ENCODE assay signal across 8 cellular contexts in genomic region chr5:177554474-177555111, GRCh38. TPM values are rescaled to one million over a fixed set of nuclear protein-coding genes. Genes with fewer than 3 reads are reported as not detected.
DNase-seq lines count a peak whose midpoint lies in the region; ATAC-seq and TF ChIP-seq lines count a peak whose summit lies in the region.

FAM193B (minus strand) TSS chr5:177554563; CDS start chr5:177554458, 105 bp downstream.

- 10% methylated on average over 18 of the region's 49 CpGs for WGBS in right lobe of liver (ENCODE audit: insufficient coverage, low coverage, low lambda C conversion rate, missing lambda C conversion rate)

- ATAC-seq in GM19328 (IDR thresholded peaks at IDR 0.05; ENCODE audit: unreplicated experiment) = peak; percentile 90
- ATAC-seq in HG03469 (IDR thresholded peaks at IDR 0.05; ENCODE audit: unreplicated experiment) = peak; percentile 52
- ATAC-seq in right lobe of liver = peak; percentile 91 to 94 (median 94)

- no peaks in the 10 kb centered on the region for H3K9me3 ChIP-seq in right lobe of liver

- peak within 1 kb of the TSS; percentile 65 to 89 (median 78) for H3K4me3 ChIP-seq in right lobe of liver

- no peak for TF ChIP-seq POLR2A in right lobe of liver (IDR thresholded peaks at IDR 0.05)

- peaks cover 0 to 22% (median 6%) of the 10 kb centered on the region in 4 donors for H3K4me1 ChIP-seq in right lobe of liver

- peak within 1 kb of the TSS; percentile 43 to 77 (median 65) for H3K27ac ChIP-seq in right lobe of liver

- intact Hi-C loops in right lobe of liver (cut with DNase I) = no loop called here

- no peaks in the 10 kb centered on the region for H3K36me3 ChIP-seq in right lobe of liver

- no peaks in the 10 kb centered on the region for H3K27me3 ChIP-seq in right lobe of liver

- TF ChIP-seq CTCF in right lobe of liver (IDR thresholded peaks at IDR 0.05) = peak in 2 of 4 donors; percentile 14 to 19

- DNase-seq in C1 segment of cervical spinal cord (lab: John Stamatoyannopoulos, UW) (peak; percentile 57 to 94 (median 86)), NCI-H748 treated with DMSO at 0.1 percent for 48 hours (lab: John Stamatoyannopoulos, UW) (peak; percentile 68), dermis microvascular lymphatic vessel endothelial cell (ENCODE audit: low read depth in 2 of 2) (peak; percentile 66 to 91), right lobe of liver (peak; percentile 95 to 96 (median 96))
- DNase-seq in activated CD4-positive, alpha-beta T cell treated with anti-CD3 and anti-CD28 coated beads, Interleukin-2, amount 50 U/mL, for 48 hours = peak; percentile 97 to 98
- DNase-seq in stimulated activated CD4-positive, alpha-beta T cell treated with anti-CD3 and anti-CD28 coated beads, Interleukin-4, amount 100 ng/mL, for 24 hours = peak; percentile 96

RNA-seq across cellular contexts. Expression of gene FAM193B, which starts in this region (rescaled TPM):
- total RNA-seq in dermis microvascular lymphatic vessel endothelial cell (9.8 and 15.8 TPM in 2 replicates), right lobe of liver (10 to 100 TPM; 22.1 to 55.4 (median 39.2) TPM)

Comparison
In these comparisons a context has a peak if more than half of its experiments do, and no peak if none do; other contexts are left out.
1. Peak in every context shown above with its lines: DNase-seq, ATAC-seq, H3K4me3 ChIP-seq and H3K27ac ChIP-seq.